ENCODE assay signal across 8 cellular contexts in genomic region chr9:128917151-128917849, GRCh38. TPM values are rescaled to one million over a fixed set of nuclear protein-coding genes. Genes with fewer than 3 reads are reported as not detected.
A peak's percentile ranks its signal among the peaks of the same experiment; 100 is the strongest.
DNase-seq lines count a peak whose midpoint lies in the region; ATAC-seq and TF ChIP-seq lines count a peak whose summit lies in the region.

No MANE protein-coding gene starts in this region.

- peak; percentile 40 to 64 (median 50) for ATAC-seq in heart right ventricle
- peak; percentile 45 to 59 (median 54) for ATAC-seq in psoas muscle
- ATAC-seq in HG02870 (IDR thresholded peaks at IDR 0.05; ENCODE audit: unreplicated experiment), result no peak

- H3K36me3 ChIP-seq in heart right ventricle (peaks cover 0 to 46% (median 9%) of the 10 kb centered on the region in 9 donors), psoas muscle (ENCODE audit: insufficient read depth in 1 of 2, low read depth in 1 of 2) (peaks cover 0 to 13% of the 10 kb centered on the region in 2 donors)

- intact Hi-C loops in heart right ventricle (cut with DNase I), result loop anchor here in 3 of 10 donors (2.0 to 5.0 kb wide), 2 partner anchors 34 to 35 kb away; partner anchors contain the start of genes LRRC8A (in 3 of the 3) and KYAT1 (in 2 of the 3)
- intact Hi-C loops in psoas muscle (cut with DNase I), result loop anchor here (1.0 to 5.0 kb wide), 2 partner anchors 30 to 35 kb away; partner anchors contain the start of genes DOLK (in 1 of the 2), KYAT1 (in 1 of the 2), LRRC8A (in 1 of the 2) and NUP188 (in 1 of the 2)

- in situ Hi-C loops in GM13977 (cut with MboI; ENCODE audit: low pct_unique_long_range_greater_than_20kb, low sequenced_read_pairs, unreplicated experiment), result no loop called here

- peaks cover 46 to 97% (median 87%) of the 10 kb centered on the region in 9 donors for H3K4me1 ChIP-seq in heart right ventricle
- H3K4me1 ChIP-seq in psoas muscle, result peaks cover 55% of the 10 kb centered on the region

- H3K9me3 ChIP-seq in heart right ventricle, result no peaks in the 10 kb centered on the region
- no peaks in the 10 kb centered on the region for H3K9me3 ChIP-seq in psoas muscle

- WGBS in heart right ventricle, 2 donors, result 48 to 51% methylated on average over 26 of the region's 26 CpGs
- 34 to 51% (median 38%) methylated on average over 26 of the region's 26 CpGs for WGBS in psoas muscle, 3 donors

- DNase-seq in anterior cingulate cortex (lab: John Stamatoyannopoulos, UW), result peak in 50 of 58 donors; percentile 16 to 87 (median 60)
- peak; percentile 84 to 85 for DNase-seq in heart right ventricle
- peak; percentile 77 to 91 for DNase-seq in psoas muscle
- DNase-seq in ecto neural progenitor cell (ENCODE audit: low spot score), result no peak
- no peak for DNase-seq in GM13977 (ENCODE audit: low spot score)
- DNase-seq in NCI-H345 treated with DMSO at 0.1 percent for 48 hours (lab: John Stamatoyannopoulos, UW; ENCODE audit: unreplicated experiment), result no peak

- H3K4me3 ChIP-seq in heart right ventricle, result no peak overlapping the region
- peak overlapping the region; percentile 46 for H3K4me3 ChIP-seq in psoas muscle

- no peak for TF ChIP-seq CTCF in C4-2B (conservative IDR thresholded peaks at IDR 0.05)
- no peak for TF ChIP-seq CTCF in heart right ventricle (IDR thresholded peaks at IDR 0.05)
- no peak for TF ChIP-seq CTCF in psoas muscle (IDR thresholded peaks at IDR 0.05)
- TF ChIP-seq CTCF in GM13977 (IDR thresholded peaks at IDR 0.05; ENCODE audit: extremely low read depth, insufficient read depth, missing control alignments), result no peak

- H3K27ac ChIP-seq in C4-2B (peak overlapping the region; percentile 99), heart right ventricle (peak overlapping the region; percentile 76 to 92 (median 84)), psoas muscle (peak overlapping the region; percentile 57)

- H3K27me3 ChIP-seq in heart right ventricle (no peaks in the 10 kb centered on the region), psoas muscle (ENCODE audit: insufficient read depth in 3 of 3, low read length in 2 of 3) (no peaks in the 10 kb centered on the region)

RNA-seq across cellular contexts. Expression of gene PHYHD1, which starts 3.5 kb away (rescaled TPM):
- total RNA-seq in heart right ventricle (10 to 100 TPM; 14.7 to 38.9 (median 21.8) TPM), psoas muscle (10 to 100 TPM; 11.0 to 36.6 (median 29.9) TPM)
- polyA plus RNA-seq in heart right ventricle (10 to 100 TPM; 26.3 to 49.2 TPM), psoas muscle (10 to 100 TPM; 16.7 to 45.0 (median 20.0) TPM)

RNA-seq across cellular contexts. Expression of gene DOLK, which starts 30.1 kb away (rescaled TPM):
- total RNA-seq in heart right ventricle (10 to 100 TPM in 3 of 10 donors, 1 to 10 TPM in 7; 6.0 to 12.0 (median 8.8) TPM), psoas muscle (1 to 10 TPM; 4.5 to 9.0 (median 6.5) TPM)
- polyA plus RNA-seq in heart right ventricle (10 to 100 TPM in 1 of 2 donors, 1 to 10 TPM in 1; 5.0 to 14.2 TPM), psoas muscle (10 to 100 TPM in 2 of 3 donors, 1 to 10 TPM in 1; 6.2 to 14.0 (median 12.2) TPM)

RNA-seq across cellular contexts. Expression of gene NUP188, which starts 30.2 kb away (rescaled TPM):
- total RNA-seq in heart right ventricle (10 to 100 TPM; 16.1 to 27.3 (median 20.6) TPM), psoas muscle (10 to 100 TPM; 17.2 to 25.9 (median 25.4) TPM)
- polyA plus RNA-seq in heart right ventricle (10 to 100 TPM; 12.7 to 20.6 TPM), psoas muscle (10 to 100 TPM in 2 of 3 donors, 1 to 10 TPM in 1; 9.8 to 28.1 (median 18.6) TPM)

RNA-seq across cellular contexts. Expression of gene LRRC8A, which starts 35.4 kb away (rescaled TPM):
- total RNA-seq in heart right ventricle (10 to 100 TPM; 15.2 to 45.1 (median 19.6) TPM), psoas muscle (10 to 100 TPM; 12.2 to 22.4 (median 18.3) TPM)
- polyA plus RNA-seq in heart right ventricle (10 to 100 TPM; 13.2 to 41.7 TPM), psoas muscle (10 to 100 TPM; 11.6 to 71.5 (median 16.4) TPM)

RNA-seq across cellular contexts. Expression of gene KYAT1, which starts 35.5 kb away (rescaled TPM):
- total RNA-seq in heart right ventricle (10 to 100 TPM in 7 of 10 donors, 1 to 10 TPM in 3; 8.9 to 20.3 (median 11.1) TPM), psoas muscle (1 to 10 TPM; 6.4 to 8.9 (median 7.1) TPM)
- polyA plus RNA-seq in heart right ventricle (10 to 100 TPM; 10.9 to 12.7 TPM), psoas muscle (10 to 100 TPM in 1 of 3 donors, 1 to 10 TPM in 2; 7.2 to 12.0 (median 7.9) TPM)

Comparison
In these comparisons a context has a peak if more than half of its experiments do, and no peak if none do; other contexts are left out.
1. DNase-seq: peak in anterior cingulate cortex (50 of 58), heart right ventricle (2 of 2) and psoas muscle (2 of 2); none in ecto neural progenitor cell (single experiment), GM13977 (single experiment) and NCI-H345 treated with DMSO at 0.1 percent for 48 hours (single experiment).
2. Peak in every context shown above with its lines, with median percentiles within 50 percentile points of each other: H3K27ac ChIP-seq.